1 cellular context compared by ENCODE assay signal in the genomic region with DNA sequence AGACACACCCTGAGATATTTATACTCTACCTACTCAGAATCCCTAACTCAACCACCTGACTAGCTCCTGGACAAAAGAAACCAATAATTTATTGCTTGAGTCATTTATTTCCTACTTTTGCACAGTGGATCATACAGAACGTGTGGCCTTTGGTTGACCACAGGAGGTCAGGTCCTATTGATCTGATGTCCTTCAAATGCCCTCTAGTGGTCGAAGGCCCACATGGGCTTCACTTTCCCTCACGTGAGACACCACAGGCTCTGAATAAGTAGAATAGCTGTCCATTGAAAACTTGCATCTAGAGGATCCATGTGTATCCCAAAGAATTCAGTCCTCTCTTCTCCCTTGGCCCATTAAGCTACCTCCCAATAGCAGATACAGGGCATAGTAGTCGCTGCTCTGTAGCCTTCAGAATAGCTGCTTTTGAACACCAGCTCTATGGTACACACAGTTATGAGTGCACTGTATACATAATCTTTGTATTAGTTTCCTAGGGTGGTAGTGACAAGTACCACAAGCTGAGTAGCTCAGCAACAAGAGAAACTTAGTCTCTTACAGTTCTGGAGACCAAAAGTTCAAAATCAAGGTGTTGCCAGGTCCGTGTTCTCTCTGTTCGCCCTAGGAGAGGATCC.
TF ChIP-seq lines count a peak whose summit lies in the region.

No MANE protein-coding gene starts in this region.

TF ChIP-seq in H1, 55 proteins besides CTCF, POLR2A, EP300 and RAD21 (continued from another document):
- TF ChIP-seq TBP (IDR thresholded peaks at IDR 0.05; ENCODE audit: low read depth, low read length) = no peak
TF ChIP-seq in H1: peak in this region for 0.
